Comparison of ENCODE assay signal across 8 cellular contexts in genomic region chr2:17753803-17754663, GRCh38. TPM values are rescaled to one million over a fixed set of nuclear protein-coding genes. Genes with fewer than 3 reads are reported as not detected.
A peak's percentile ranks its signal among the peaks of the same experiment; 100 is the strongest.
DNase-seq lines count a peak whose midpoint lies in the region; ATAC-seq and TF ChIP-seq lines count a peak whose summit lies in the region.

Gene GEN1 (plus strand): TSS chr2:17754138. CDS start chr2:17759944, 5,806 bp downstream.
Gene SMC6 (minus strand): TSS chr2:17753810. CDS start chr2:17745946, 7,864 bp downstream.

- peaks cover 37% of the 10 kb centered on the region for H3K4me1 Mint-ChIP-seq in activated T-cell treated with anti-CD3 and anti-CD28 coated beads, Interleukin-2, amount 50 U/mL, for 24 hours (ENCODE audit: low read depth)

- peak; percentile 75 for TF ChIP-seq POLR2A in erythroblast (IDR thresholded peaks at IDR 0.05; ENCODE audit: low read length)

- H3K27me3 Mint-ChIP-seq in activated T-cell treated with anti-CD3 and anti-CD28 coated beads, Interleukin-2, amount 50 U/mL, for 24 hours, result no peaks in the 10 kb centered on the region

- no peaks in the 10 kb centered on the region for H3K36me3 ChIP-seq in mucosa of rectum (ENCODE audit: control insufficient read depth in 2 of 2, insufficient read depth in 2 of 2, low read length in 2 of 2)

- H3K9ac ChIP-seq in mucosa of rectum (ENCODE audit: low read depth in 1 of 2, low read length in 2 of 2), result peak within 1 kb of the TSS; percentile 86 to 95

- DNase-seq in DMS79 (lab: John Stamatoyannopoulos, UW), result peak; percentile 88
- peak; percentile 94 for DNase-seq in KG1 (lab: John Stamatoyannopoulos, UW)
- peak; percentile 96 for DNase-seq in activated T-cell treated with anti-CD3 and anti-CD28 coated beads, Interleukin-2, amount 50 U/mL, for 24 hours
- peak; percentile 94 to 95 for DNase-seq in erythroblast (lab: John Stamatoyannopoulos, UW)
- peak; percentile 78 to 81 for DNase-seq in stimulated activated CD8-positive, alpha-beta memory T cell treated with anti-CD3 and anti-CD28 coated beads, Interleukin-4, amount 100 ng/mL, for 4 hours (ENCODE audit: low read depth in 2 of 2, low spot score in 1 of 2)

- peak within 1 kb of the TSS; percentile 98 for H3K4me3 Mint-ChIP-seq in activated T-cell treated with anti-CD3 and anti-CD28 coated beads, Interleukin-2, amount 50 U/mL, for 24 hours

- H3K4me1 ChIP-seq in mucosa of rectum (ENCODE audit: control insufficient read depth in 2 of 2, insufficient read depth in 2 of 2, low read length in 2 of 2), result peaks cover 13 to 14% of the 10 kb centered on the region in 2 donors

- H3K9me3 ChIP-seq in mucosa of rectum (ENCODE audit: control insufficient read depth in 2 of 2, low read length in 2 of 2), result no peaks in the 10 kb centered on the region

- peak; percentile 67 for ATAC-seq in GM21737 (IDR thresholded peaks at IDR 0.05; ENCODE audit: unreplicated experiment)

- H3K27me3 ChIP-seq in mucosa of rectum (ENCODE audit: control insufficient read depth in 2 of 2, insufficient read depth in 2 of 2, low read length in 2 of 2), result no peaks in the 10 kb centered on the region

- no peaks in the 10 kb centered on the region for H3K9me3 Mint-ChIP-seq in activated T-cell treated with anti-CD3 and anti-CD28 coated beads, Interleukin-2, amount 50 U/mL, for 24 hours

- peaks cover 22% of the 10 kb centered on the region for H3K36me3 Mint-ChIP-seq in activated T-cell treated with anti-CD3 and anti-CD28 coated beads, Interleukin-2, amount 50 U/mL, for 24 hours (ENCODE audit: low read depth)

- peak within 1 kb of the TSS; percentile 88 to 92 for H3K4me3 ChIP-seq in mucosa of rectum (ENCODE audit: low read length in 2 of 2)

- peak within 1 kb of the TSS; percentile 95 to 97 for H3K27ac ChIP-seq in mucosa of rectum (ENCODE audit: low read depth in 2 of 2, low read length in 2 of 2)

- peak within 1 kb of the TSS; percentile 99 for H3K27ac Mint-ChIP-seq in activated T-cell treated with anti-CD3 and anti-CD28 coated beads, Interleukin-2, amount 50 U/mL, for 24 hours

TF ChIP-seq in PFSK-1, 5 proteins besides CTCF, POLR2A, EP300 and RAD21:
- TF ChIP-seq FOXP2 (optimal IDR thresholded peaks at IDR 0.05; ENCODE audit: borderline replicate concordance, extremely low read depth, extremely low read length, insufficient read depth) (no peak), POLR2AphosphoS5 (IDR thresholded peaks at IDR 0.05; ENCODE audit: low read depth, low read length) (peak; percentile 89), REST (IDR thresholded peaks at IDR 0.05; ENCODE audit: insufficient read depth in 1 of 2, low read depth in 2 of 2, low read length in 2 of 2) (peak in 1 of 2 experiments; percentile 35; a peak in 1 of 4 replicates), SIN3A (IDR thresholded peaks at IDR 0.05; ENCODE audit: borderline replicate concordance, insufficient read depth, low read length) (peak; percentile 87; the same call in 1 of the 2 replicates), TAF1 (IDR thresholded peaks at IDR 0.05; ENCODE audit: borderline replicate concordance, insufficient read depth, low read length) (peak; percentile 83)

RNA-seq across cellular contexts. Expression of gene GEN1, which starts in this region (rescaled TPM):
- 1.8 TPM for polyA plus RNA-seq in PFSK-1 (2012; ENCODE audit: insufficient read length, low read depth)

RNA-seq across cellular contexts. Expression of gene SMC6, which starts in this region (rescaled TPM):
- 6.2 TPM for polyA plus RNA-seq in PFSK-1 (2012; ENCODE audit: insufficient read length, low read depth)

Comparison
In these comparisons a context has a peak if more than half of its experiments do, and no peak if none do; other contexts are left out.
1. Peak in every context shown above with its lines: DNase-seq, ATAC-seq, H3K4me3 ChIP-seq and H3K27ac ChIP-seq.